ENCODE assay signal across 1 cellular context in the genomic region with DNA sequence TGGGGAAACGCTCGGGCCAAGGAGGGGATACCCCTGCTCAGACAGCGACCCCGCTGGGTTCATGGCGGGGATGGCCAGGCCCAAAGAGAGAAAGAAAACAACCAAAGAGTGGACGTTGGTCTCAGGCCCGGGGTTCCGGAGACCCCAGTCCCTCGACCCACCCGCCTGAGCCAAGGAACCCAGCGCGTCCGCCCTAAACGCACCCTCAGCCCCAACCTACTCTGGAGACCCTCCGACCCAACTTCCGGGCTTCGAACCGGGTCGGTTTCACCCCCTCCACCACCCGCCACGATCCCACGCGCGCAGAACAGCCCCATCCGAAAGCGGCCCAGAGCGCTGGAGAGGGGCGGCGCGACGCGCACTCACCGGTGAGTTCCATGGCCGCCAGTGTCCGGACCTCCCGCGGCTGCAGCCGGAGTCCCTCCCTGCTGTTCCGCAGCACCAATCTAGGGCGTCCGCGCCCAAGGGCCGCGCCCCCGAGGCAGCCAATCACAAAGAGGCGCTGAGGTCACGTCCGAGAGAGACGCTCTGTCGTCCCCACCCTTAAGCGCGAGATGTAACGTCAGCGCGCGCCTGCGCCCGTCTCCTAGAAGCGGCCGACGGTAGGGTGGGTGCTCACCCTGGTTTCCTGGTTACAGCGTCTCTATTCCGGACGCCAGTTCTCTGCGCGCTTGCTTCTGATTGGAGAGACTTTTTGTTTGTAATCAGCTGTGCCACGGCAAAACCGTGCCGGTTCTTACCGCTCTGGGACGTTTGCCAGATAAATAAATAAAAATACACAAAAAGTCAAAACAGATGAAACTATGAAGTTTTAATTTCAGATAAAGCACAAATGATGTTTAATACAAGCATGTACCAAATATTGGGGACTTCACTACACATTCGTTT.
TF ChIP-seq lines count a peak whose summit lies in the region.

A gene with protein sequence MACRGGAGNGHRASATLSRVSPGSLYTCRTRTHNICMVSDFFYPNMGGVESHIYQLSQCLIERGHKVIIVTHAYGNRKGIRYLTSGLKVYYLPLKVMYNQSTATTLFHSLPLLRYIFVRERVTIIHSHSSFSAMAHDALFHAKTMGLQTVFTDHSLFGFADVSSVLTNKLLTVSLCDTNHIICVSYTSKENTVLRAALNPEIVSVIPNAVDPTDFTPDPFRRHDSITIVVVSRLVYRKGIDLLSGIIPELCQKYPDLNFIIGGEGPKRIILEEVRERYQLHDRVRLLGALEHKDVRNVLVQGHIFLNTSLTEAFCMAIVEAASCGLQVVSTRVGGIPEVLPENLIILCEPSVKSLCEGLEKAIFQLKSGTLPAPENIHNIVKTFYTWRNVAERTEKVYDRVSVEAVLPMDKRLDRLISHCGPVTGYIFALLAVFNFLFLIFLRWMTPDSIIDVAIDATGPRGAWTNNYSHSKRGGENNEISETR (minus strand): TSS at position 389 of the 888 bp plus-strand sequence. CDS start 3,593 bp downstream, outside the sequence.

TF ChIP-seq in H1, 55 proteins besides CTCF, POLR2A, EP300 and RAD21 (continues in another document):
- TF ChIP-seq CBX5 (IDR thresholded peaks at IDR 0.05; ENCODE audit: low read depth, low read length) (no peak), SIN3A (conservative IDR thresholded peaks at IDR 0.05 in 1 of 2, IDR thresholded peaks at IDR 0.05 in 1 of 2; ENCODE audit: low read depth in 1 of 2, low read length in 2 of 2) (peak; percentile 78 to 92; a peak in 2 of 4 replicates), CBX8 (IDR thresholded peaks at IDR 0.05; ENCODE audit: borderline replicate concordance, low read depth, low read length) (no peak), JUND (IDR thresholded peaks at IDR 0.05; ENCODE audit: low read length) (no peak), EZH2 (IDR thresholded peaks at IDR 0.05; ENCODE audit: low read depth, low read length, severe bottlenecking) (no peak), ATF2 (IDR thresholded peaks at IDR 0.05; ENCODE audit: low read length) (no peak), FOSL1 (IDR thresholded peaks at IDR 0.05; ENCODE audit: insufficient read depth, low read depth, low read length) (no peak), RBBP5 (IDR thresholded peaks at IDR 0.05; ENCODE audit: borderline replicate concordance, low read depth, low read length) (peak; percentile 48; the same call in 1 of the 2 replicates), POLR2AphosphoS5 (IDR thresholded peaks at IDR 0.05; ENCODE audit: low read depth, low read length) (peak; percentile 68; the same call in 1 of the 2 replicates), TAF7 (optimal IDR thresholded peaks at IDR 0.05; ENCODE audit: borderline replicate concordance, low read depth, low read length) (no peak), TEAD4 (IDR thresholded peaks at IDR 0.05; ENCODE audit: low read depth, low read length) (no peak), RFX5 (IDR thresholded peaks at IDR 0.05; ENCODE audit: borderline replicate concordance, low read depth, low read length) (no peak), BCL11A (IDR thresholded peaks at IDR 0.05; ENCODE audit: low read depth in 2 of 2, low read length in 2 of 2) (no peak), ASH2L (IDR thresholded peaks at IDR 0.05; ENCODE audit: low read length) (peak; percentile 35), ATF3 (IDR thresholded peaks at IDR 0.05; ENCODE audit: insufficient read depth, low read depth, low read length) (no peak), CTBP2 (IDR thresholded peaks at IDR 0.05; ENCODE audit: borderline replicate concordance, insufficient read depth, insufficient read length, low read length) (no peak), RNF2 (IDR thresholded peaks at IDR 0.05; ENCODE audit: borderline replicate concordance, low read depth, low read length, missing control alignments, poor library complexity, severe bottlenecking) (no peak), SP2 (IDR thresholded peaks at IDR 0.05; ENCODE audit: low read length) (no peak), BRCA1 (IDR thresholded peaks at IDR 0.05; ENCODE audit: low read depth, low read length) (no peak), EGR1 (IDR thresholded peaks at IDR 0.05; ENCODE audit: borderline replicate concordance, low read depth, low read length) (no peak), CHD1 (IDR thresholded peaks at IDR 0.05; ENCODE audit: low read depth, low read length) (no peak), KDM4A (IDR thresholded peaks at IDR 0.05; ENCODE audit: low read depth, low read length, severe bottlenecking) (peak; percentile 65), HDAC6 (IDR thresholded peaks at IDR 0.05; ENCODE audit: low read depth, low read length) (no peak), KDM1A (IDR thresholded peaks at IDR 0.05; ENCODE audit: borderline replicate concordance, low read length) (no peak), TBP (IDR thresholded peaks at IDR 0.05; ENCODE audit: low read depth, low read length) (peak; percentile 15; the same call in 1 of the 2 replicates), CREB1 (IDR thresholded peaks at IDR 0.05) (peak; percentile 91), PHF8 (conservative IDR thresholded peaks at IDR 0.05; ENCODE audit: low read depth, low read length) (peak; percentile 79; the same call in 1 of the 2 replicates), BACH1 (IDR thresholded peaks at IDR 0.05; ENCODE audit: low read length) (no peak), CEBPB (IDR thresholded peaks at IDR 0.05; ENCODE audit: low read depth, low read length) (no peak), GTF2F1 (IDR thresholded peaks at IDR 0.05; ENCODE audit: borderline replicate concordance, low read depth, low read length) (no peak), JUN (IDR thresholded peaks at IDR 0.05; ENCODE audit: low read depth, low read length) (no peak), SP1 (IDR thresholded peaks at IDR 0.05; ENCODE audit: low read depth, low read length) (peak; percentile 55; the same call in 1 of the 2 replicates), SUZ12 (IDR thresholded peaks at IDR 0.05; ENCODE audit: low read length) (no peak), SRF (IDR thresholded peaks at IDR 0.05; ENCODE audit: low read depth, low read length) (no peak), SAP30 (IDR thresholded peaks at IDR 0.05; ENCODE audit: insufficient read depth, insufficient replicate concordance, low read length) (peak; percentile 73), E2F6 (IDR thresholded peaks at IDR 0.05) (no peak), TCF12 (IDR thresholded peaks at IDR 0.05; ENCODE audit: low read depth, low read length) (no peak), KDM5A (IDR thresholded peaks at IDR 0.05; ENCODE audit: low read length) (no peak), CHD2 (IDR thresholded peaks at IDR 0.05; ENCODE audit: low read length) (0 out of 2 replicates have a peak, but pooled peaks have one; percentile 27), MAFK (IDR thresholded peaks at IDR 0.05; ENCODE audit: low read depth, low read length) (no peak), GABPA (IDR thresholded peaks at IDR 0.05; ENCODE audit: borderline replicate concordance, insufficient read depth, low read length) (no peak), SP4 (IDR thresholded peaks at IDR 0.05; ENCODE audit: low read length) (no peak), ZNF274 (IDR thresholded peaks at IDR 0.05; ENCODE audit: borderline replicate concordance, extremely low read depth, low read length) (no peak), NRF1 (IDR thresholded peaks at IDR 0.05; ENCODE audit: low read depth, low read length) (peak; percentile 54), NANOG (IDR thresholded peaks at IDR 0.05; ENCODE audit: insufficient read depth, low read depth, low read length, poor library complexity, severe bottlenecking) (no peak)
- TF ChIP-seq, protein P1, sequence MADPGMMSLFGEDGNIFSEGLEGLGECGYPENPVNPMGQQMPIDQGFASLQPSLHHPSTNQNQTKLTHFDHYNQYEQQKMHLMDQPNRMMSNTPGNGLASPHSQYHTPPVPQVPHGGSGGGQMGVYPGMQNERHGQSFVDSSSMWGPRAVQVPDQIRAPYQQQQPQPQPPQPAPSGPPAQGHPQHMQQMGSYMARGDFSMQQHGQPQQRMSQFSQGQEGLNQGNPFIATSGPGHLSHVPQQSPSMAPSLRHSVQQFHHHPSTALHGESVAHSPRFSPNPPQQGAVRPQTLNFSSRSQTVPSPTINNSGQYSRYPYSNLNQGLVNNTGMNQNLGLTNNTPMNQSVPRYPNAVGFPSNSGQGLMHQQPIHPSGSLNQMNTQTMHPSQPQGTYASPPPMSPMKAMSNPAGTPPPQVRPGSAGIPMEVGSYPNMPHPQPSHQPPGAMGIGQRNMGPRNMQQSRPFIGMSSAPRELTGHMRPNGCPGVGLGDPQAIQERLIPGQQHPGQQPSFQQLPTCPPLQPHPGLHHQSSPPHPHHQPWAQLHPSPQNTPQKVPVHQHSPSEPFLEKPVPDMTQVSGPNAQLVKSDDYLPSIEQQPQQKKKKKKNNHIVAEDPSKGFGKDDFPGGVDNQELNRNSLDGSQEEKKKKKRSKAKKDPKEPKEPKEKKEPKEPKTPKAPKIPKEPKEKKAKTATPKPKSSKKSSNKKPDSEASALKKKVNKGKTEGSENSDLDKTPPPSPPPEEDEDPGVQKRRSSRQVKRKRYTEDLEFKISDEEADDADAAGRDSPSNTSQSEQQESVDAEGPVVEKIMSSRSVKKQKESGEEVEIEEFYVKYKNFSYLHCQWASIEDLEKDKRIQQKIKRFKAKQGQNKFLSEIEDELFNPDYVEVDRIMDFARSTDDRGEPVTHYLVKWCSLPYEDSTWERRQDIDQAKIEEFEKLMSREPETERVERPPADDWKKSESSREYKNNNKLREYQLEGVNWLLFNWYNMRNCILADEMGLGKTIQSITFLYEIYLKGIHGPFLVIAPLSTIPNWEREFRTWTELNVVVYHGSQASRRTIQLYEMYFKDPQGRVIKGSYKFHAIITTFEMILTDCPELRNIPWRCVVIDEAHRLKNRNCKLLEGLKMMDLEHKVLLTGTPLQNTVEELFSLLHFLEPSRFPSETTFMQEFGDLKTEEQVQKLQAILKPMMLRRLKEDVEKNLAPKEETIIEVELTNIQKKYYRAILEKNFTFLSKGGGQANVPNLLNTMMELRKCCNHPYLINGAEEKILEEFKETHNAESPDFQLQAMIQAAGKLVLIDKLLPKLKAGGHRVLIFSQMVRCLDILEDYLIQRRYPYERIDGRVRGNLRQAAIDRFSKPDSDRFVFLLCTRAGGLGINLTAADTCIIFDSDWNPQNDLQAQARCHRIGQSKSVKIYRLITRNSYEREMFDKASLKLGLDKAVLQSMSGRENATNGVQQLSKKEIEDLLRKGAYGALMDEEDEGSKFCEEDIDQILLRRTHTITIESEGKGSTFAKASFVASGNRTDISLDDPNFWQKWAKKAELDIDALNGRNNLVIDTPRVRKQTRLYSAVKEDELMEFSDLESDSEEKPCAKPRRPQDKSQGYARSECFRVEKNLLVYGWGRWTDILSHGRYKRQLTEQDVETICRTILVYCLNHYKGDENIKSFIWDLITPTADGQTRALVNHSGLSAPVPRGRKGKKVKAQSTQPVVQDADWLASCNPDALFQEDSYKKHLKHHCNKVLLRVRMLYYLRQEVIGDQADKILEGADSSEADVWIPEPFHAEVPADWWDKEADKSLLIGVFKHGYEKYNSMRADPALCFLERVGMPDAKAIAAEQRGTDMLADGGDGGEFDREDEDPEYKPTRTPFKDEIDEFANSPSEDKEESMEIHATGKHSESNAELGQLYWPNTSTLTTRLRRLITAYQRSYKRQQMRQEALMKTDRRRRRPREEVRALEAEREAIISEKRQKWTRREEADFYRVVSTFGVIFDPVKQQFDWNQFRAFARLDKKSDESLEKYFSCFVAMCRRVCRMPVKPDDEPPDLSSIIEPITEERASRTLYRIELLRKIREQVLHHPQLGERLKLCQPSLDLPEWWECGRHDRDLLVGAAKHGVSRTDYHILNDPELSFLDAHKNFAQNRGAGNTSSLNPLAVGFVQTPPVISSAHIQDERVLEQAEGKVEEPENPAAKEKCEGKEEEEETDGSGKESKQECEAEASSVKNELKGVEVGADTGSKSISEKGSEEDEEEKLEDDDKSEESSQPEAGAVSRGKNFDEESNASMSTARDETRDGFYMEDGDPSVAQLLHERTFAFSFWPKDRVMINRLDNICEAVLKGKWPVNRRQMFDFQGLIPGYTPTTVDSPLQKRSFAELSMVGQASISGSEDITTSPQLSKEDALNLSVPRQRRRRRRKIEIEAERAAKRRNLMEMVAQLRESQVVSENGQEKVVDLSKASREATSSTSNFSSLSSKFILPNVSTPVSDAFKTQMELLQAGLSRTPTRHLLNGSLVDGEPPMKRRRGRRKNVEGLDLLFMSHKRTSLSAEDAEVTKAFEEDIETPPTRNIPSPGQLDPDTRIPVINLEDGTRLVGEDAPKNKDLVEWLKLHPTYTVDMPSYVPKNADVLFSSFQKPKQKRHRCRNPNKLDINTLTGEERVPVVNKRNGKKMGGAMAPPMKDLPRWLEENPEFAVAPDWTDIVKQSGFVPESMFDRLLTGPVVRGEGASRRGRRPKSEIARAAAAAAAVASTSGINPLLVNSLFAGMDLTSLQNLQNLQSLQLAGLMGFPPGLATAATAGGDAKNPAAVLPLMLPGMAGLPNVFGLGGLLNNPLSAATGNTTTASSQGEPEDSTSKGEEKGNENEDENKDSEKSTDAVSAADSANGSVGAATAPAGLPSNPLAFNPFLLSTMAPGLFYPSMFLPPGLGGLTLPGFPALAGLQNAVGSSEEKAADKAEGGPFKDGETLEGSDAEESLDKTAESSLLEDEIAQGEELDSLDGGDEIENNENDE (IDR thresholded peaks at IDR 0.05; ENCODE audit: insufficient replicate concordance, low read length), result no peak
- TF ChIP-seq, protein P2, sequence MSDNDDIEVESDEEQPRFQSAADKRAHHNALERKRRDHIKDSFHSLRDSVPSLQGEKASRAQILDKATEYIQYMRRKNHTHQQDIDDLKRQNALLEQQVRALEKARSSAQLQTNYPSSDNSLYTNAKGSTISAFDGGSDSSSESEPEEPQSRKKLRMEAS (IDR thresholded peaks at IDR 0.05), result no peak
- TF ChIP-seq, protein P3, sequence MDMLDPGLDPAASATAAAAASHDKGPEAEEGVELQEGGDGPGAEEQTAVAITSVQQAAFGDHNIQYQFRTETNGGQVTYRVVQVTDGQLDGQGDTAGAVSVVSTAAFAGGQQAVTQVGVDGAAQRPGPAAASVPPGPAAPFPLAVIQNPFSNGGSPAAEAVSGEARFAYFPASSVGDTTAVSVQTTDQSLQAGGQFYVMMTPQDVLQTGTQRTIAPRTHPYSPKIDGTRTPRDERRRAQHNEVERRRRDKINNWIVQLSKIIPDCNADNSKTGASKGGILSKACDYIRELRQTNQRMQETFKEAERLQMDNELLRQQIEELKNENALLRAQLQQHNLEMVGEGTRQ (IDR thresholded peaks at IDR 0.05; ENCODE audit: low read length), result no peak
